Comparison of ENCODE assay signal across 14 cellular contexts in the genomic region with DNA sequence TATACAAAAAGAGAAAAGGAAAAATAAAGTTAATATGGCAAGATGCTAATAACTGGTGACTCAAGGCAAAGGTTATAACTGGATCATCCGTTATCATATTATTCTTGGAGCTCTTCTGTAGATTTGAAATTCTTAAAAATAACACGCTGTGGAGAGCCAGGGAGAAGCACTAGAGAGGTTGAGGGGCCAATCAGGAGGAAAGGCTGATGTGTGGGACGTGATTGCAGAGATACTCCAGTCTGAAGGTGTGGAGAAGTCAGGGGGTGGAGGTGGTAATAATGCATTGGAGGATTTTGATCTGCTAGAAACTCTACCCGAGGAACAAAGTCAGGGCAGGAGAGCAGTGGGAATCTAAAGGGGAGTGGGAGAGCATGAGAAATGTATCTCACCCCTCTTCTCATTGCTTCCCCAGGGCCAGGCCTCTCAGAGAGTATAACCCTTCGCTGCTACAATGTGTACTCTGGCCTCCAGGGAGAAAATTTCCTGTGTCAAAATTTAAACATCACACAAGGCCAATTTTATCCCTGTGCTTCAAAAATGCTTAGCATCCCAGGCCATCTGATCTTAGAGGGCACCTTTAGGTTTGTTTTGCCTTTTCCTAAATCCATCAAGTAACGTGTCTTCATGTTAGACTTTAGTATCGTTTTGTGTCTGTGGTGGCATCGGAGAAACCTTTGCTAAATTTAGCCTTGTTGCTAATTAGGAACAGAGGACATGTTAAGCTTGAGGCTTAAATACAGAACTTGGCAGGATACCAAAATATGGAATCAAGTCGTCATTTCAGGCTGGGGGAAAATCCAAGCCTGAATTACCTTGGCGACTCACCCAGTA.
DNase-seq lines count a peak whose midpoint lies in the region; TF ChIP-seq lines count a peak whose summit lies in the region.
"Had no signal": no experiment of that assay in that cellular context is flagged by ENCODE, and none has a peak within 500 bp of the region (broad histone marks: within the 10 kb centered on the region; RNA-seq: fewer than 3 reads in every experiment).

No MANE protein-coding gene starts in this region.

- no peaks in the 10 kb centered on the region for H3K36me3 ChIP-seq in esophagus muscularis mucosa
- H3K36me3 ChIP-seq in OCI-LY7 (ENCODE audit: insufficient read depth, low read length): no peaks in the 10 kb centered on the region

- H3K9me2 ChIP-seq in OCI-LY7 (ENCODE audit: insufficient read depth, low read length): no peaks in the 10 kb centered on the region

- intact Hi-C loops in esophagus muscularis mucosa (cut with DNase I): no loop called here
- intact Hi-C loops in OCI-LY7 (cut with micrococcal nuclease; ENCODE audit: unreplicated experiment): no loop called here

- H3K27me3 ChIP-seq in esophagus muscularis mucosa: no peaks in the 10 kb centered on the region

- no peaks in the 10 kb centered on the region for H4K20me1 ChIP-seq in OCI-LY7 (ENCODE audit: insufficient read depth, low read length)

- POLR2A ChIA-PET in OCI-LY7 (lab: Charles Lee): interaction anchor here (0.7 kb wide), 1 partner anchor 28 kb away, joined by 3 read pairs; no protein-coding TSS in a partner anchor

- H3K4me1 ChIP-seq in esophagus muscularis mucosa (peaks cover 13 to 17% (median 16%) of the 10 kb centered on the region in 4 donors), OCI-LY7 (ENCODE audit: insufficient read depth, low read length, poor library complexity, severe bottlenecking) (no peaks in the 10 kb centered on the region)

- no peak overlapping the region for H2AFZ ChIP-seq in OCI-LY7 (ENCODE audit: low read length)

- TF ChIP-seq EP300 in esophagus muscularis mucosa (IDR thresholded peaks at IDR 0.05): no peak

- CTCF ChIA-PET in OCI-LY7 (lab: Charles Lee; ENCODE audit: unreplicated experiment): no interaction called here

- TF ChIP-seq POLR2A in esophagus muscularis mucosa (IDR thresholded peaks at IDR 0.05; ENCODE audit: low read depth): no peak

- no TSS peak for BruUV-seq in OCI-LY7 (replicated peaks; lab: Mats Ljungman, UMichigan)

- no peak overlapping the region for H3K4me3 ChIP-seq in esophagus muscularis mucosa
- H3K4me3 ChIP-seq in OCI-LY7 (ENCODE audit: low read depth, low read length, poor library complexity, severe bottlenecking): no peak overlapping the region

- H3K9me3 ChIP-seq in esophagus muscularis mucosa (no peaks in the 10 kb centered on the region), OCI-LY7 (ENCODE audit: low read length) (no peaks in the 10 kb centered on the region)

- WGBS in esophagus muscularis mucosa: 39% methylated on average over 10 of the region's 10 CpGs

- H3K4me2 ChIP-seq in OCI-LY7 (ENCODE audit: low read length): no peak overlapping the region

- DNase-seq in DMS 273 (lab: John Stamatoyannopoulos, UW; ENCODE audit: unreplicated experiment) (peak; percentile 70), DMS 273 treated with DMSO at 0.1 percent for 48 hours (lab: John Stamatoyannopoulos, UW) (no peak), NCI-H82 (lab: John Stamatoyannopoulos, UW) (peak; percentile 95), esophagus muscularis mucosa (ENCODE audit: extremely low spot score) (peak; percentile 72), renal cortical epithelial cell (ENCODE audit: low read depth) (peak; percentile 4), glomerular visceral epithelial cell (ENCODE audit: extremely low spot score) (no peak), OCI-LY7 (ENCODE audit: low spot score) (no peak), islet precursor cell (no peak)
- DNase-seq: activated CD8-positive, alpha-beta memory T cell treated with anti-CD3 and anti-CD28 coated beads, Interleukin-2, amount 10 ng/mL, durations not matched to agents 7 days and 5 days; central memory CD4-positive, alpha-beta T cell; natural killer cell; stimulated activated CD4-positive, alpha-beta T cell treated with anti-CD3 and anti-CD28 coated beads, Interleukin-4, amount 100 ng/mL, for 24 hours; T-helper 17 cell had no signal

- H3K79me2 ChIP-seq in OCI-LY7 (ENCODE audit: insufficient read depth, low read depth, low read length): no peaks in the 10 kb centered on the region

- H3K27ac ChIP-seq in esophagus muscularis mucosa (replicated peaks in 1 of 4) (peak overlapping the region in 1 of 4 donors; percentile 48), OCI-LY7 (ENCODE audit: low read depth, low read length, poor library complexity, severe bottlenecking) (no peak overlapping the region)
- H3K27ac ChIP-seq: 22Rv1 had no signal

- TF ChIP-seq CTCF in esophagus muscularis mucosa (IDR thresholded peaks at IDR 0.05) (no peak), OCI-LY7 (conservative IDR thresholded peaks at IDR 0.05; ENCODE audit: low read length) (no peak)

Comparison
In these comparisons a context has a peak if more than half of its experiments do, and no peak if none do; other contexts are left out.
1. DNase-seq: peak in DMS 273 (single experiment), NCI-H82 (single experiment), esophagus muscularis mucosa (single experiment) and renal cortical epithelial cell (single experiment); none in DMS 273 treated with DMSO at 0.1 percent for 48 hours (single experiment), glomerular visceral epithelial cell (single experiment), OCI-LY7 (single experiment) and islet precursor cell (single experiment).